ENCODE assay signal across 32 cellular contexts in genomic region chr22:22137891-22138290, GRCh38.
"Had no signal": no experiment of that assay in that cellular context is flagged by ENCODE, and none has a peak within 500 bp of the region (broad histone marks: within the 10 kb centered on the region; RNA-seq: fewer than 3 reads in every experiment).

No MANE protein-coding gene starts in this region.

- H3K27ac ChIP-seq: adrenal gland, ascending aorta, body of pancreas, brain microvascular endothelial cell, breast epithelium, cardiac muscle cell had no signal

- H3K27me3 ChIP-seq: ascending aorta, body of pancreas had no signal

- H3K4me1 ChIP-seq: adrenal gland, ascending aorta, body of pancreas, breast epithelium had no signal

- DNase-seq: activated effector memory CD4-positive, alpha-beta T cell treated with anti-CD3 and anti-CD28 coated beads, Interleukin-2, amount 50 U/mL, for 16 hours; activated effector memory CD4-positive, alpha-beta T cell treated with Interleukin-2 at 50 U/mL for 16 hours; activated gamma-delta T cell; activated gamma-delta T cell treated with Interleukin-2 at 50 U/mL for 16 hours; activated naive CD4-positive, alpha-beta T cell; activated naive CD4-positive, alpha-beta T cell treated with anti-CD3 and anti-CD28 coated beads for 36 hours; activated naive CD4-positive, alpha-beta T cell treated with anti-CD3 and anti-CD28 coated beads, Interleukin-2, amount 10 ng/mL, durations not matched to agents 7 days and 5 days; activated naive CD4-positive, alpha-beta T cell treated with anti-CD3 and anti-CD28 coated beads, Interleukin-2, amount 50 U/mL, for 16 hours; activated naive CD4-positive, alpha-beta T cell treated with Interleukin-2 at 50 U/mL for 16 hours; activated naive CD8-positive, alpha-beta T cell treated with anti-CD3 and anti-CD28 coated beads for 36 hours; activated naive CD8-positive, alpha-beta T cell treated with anti-CD3 and anti-CD28 coated beads, Interleukin-2, amount 10 ng/mL, durations not matched to agents 7 days and 5 days; activated naive CD8-positive, alpha-beta T cell treated with anti-CD3 and anti-CD28 coated beads, Interleukin-2, amount 50 U/mL, for 24 hours; activated T-cell treated with anti-CD3 and anti-CD28 coated beads, Interleukin-2, amount 50 U/mL, for 24 hours; activated T-cell treated with anti-CD3 and anti-CD28 coated beads, Interleukin-2, amount 50 U/mL, for 4 hours; activated T-cell treated with anti-CD3 and anti-CD28 coated beads, Interleukin-2, amount 50 U/mL, for 48 hours; activated T-cell treated with anti-CD3 and anti-CD28 coated beads, Interleukin-2, amount 50 U/mL, for 72 hours; adrenal gland; amniotic stem cell; amygdala; anterior cingulate cortex; aorta; body of pancreas; brain microvascular endothelial cell; caudate nucleus; central memory CD4-positive, alpha-beta T cell; cerebellar nuclear complex had no signal

- FAIRE-seq: astrocyte, bronchial epithelial cell had no signal

- ATAC-seq: activated naive CD8-positive, alpha-beta T cell treated with anti-CD3 and anti-CD28 coated beads, Interleukin-2, amount 50 U/mL, for 24 hours; activated T-cell treated with anti-CD3 and anti-CD28 coated beads, Interleukin-2, amount 50 U/mL, for 4 hours; activated T-helper 17 cell treated with anti-CD3 and anti-CD28 coated beads, Interleukin-2, amount 50 U/mL, for 72 hours; body of pancreas had no signal

- H3K9me3 ChIP-seq: adrenal gland, ascending aorta, body of pancreas, breast epithelium had no signal

- H3K36me3 ChIP-seq: adrenal gland, ascending aorta, brain microvascular endothelial cell, breast epithelium, cardiac muscle cell had no signal

- H3K4me3 ChIP-seq: adrenal gland, ascending aorta, body of pancreas, breast epithelium, cardiac muscle cell had no signal
